15 cellular contexts compared by ENCODE assay signal in the genomic region with DNA sequence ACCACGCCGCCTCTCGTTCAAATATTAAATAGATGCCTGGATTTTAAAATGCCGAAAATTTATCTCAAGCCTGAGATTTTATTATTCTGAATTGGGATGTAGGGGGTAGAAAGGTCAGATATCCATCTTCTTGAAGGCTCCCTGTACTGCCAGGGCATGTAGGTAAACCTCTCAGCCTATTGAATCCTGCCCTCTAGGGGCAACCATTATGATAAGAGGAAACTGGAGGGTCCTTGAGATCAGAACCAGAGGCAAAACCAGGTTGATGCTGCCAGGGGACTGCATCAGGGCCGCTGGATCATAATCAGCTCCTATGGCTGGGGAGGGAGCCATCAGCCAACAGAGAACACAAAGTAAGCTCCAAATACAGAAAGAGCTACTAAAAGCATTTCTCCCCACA.
DNase-seq lines count a peak whose midpoint lies in the region; ATAC-seq and TF ChIP-seq lines count a peak whose summit lies in the region.
"Had no signal": no experiment of that assay in that cellular context is flagged by ENCODE, and none has a peak within 500 bp of the region (broad histone marks: within the 10 kb centered on the region; RNA-seq: fewer than 3 reads in every experiment).

No MANE protein-coding gene starts in this region.

- TF ChIP-seq CTCF in 22Rv1 (IDR thresholded peaks at IDR 0.05) (peak; percentile 12; the same call in 1 of the 2 replicates), DOHH2 (IDR thresholded peaks at IDR 0.05; ENCODE audit: low read depth, low read length, poor library complexity, severe bottlenecking) (peak; percentile 15)

- no peaks in the 10 kb centered on the region for H3K27me3 ChIP-seq in DOHH2 (ENCODE audit: control insufficient read depth, low read length)

- H3K4me2 ChIP-seq in DOHH2 (ENCODE audit: low read length) = no peak overlapping the region

- H3K27ac ChIP-seq in 22Rv1 = no peak overlapping the region
- H3K27ac ChIP-seq in DOHH2 (ENCODE audit: low read depth, low read length) = no peak overlapping the region

- H3K4me3 ChIP-seq in DOHH2 (ENCODE audit: low read length) = no peak overlapping the region
- H3K4me3 ChIP-seq: GM12878 had no signal

- H3F3A ChIP-seq in DOHH2 (ENCODE audit: control insufficient read depth, insufficient read depth) = no peaks in the 10 kb centered on the region

- ATAC-seq in HG03457 (IDR thresholded peaks at IDR 0.05; ENCODE audit: unreplicated experiment) = no peak
- no peak for ATAC-seq in HG03354 (IDR thresholded peaks at IDR 0.05; ENCODE audit: poor library complexity, severe bottlenecking, unreplicated experiment)
- no peak for ATAC-seq in HG03025 (IDR thresholded peaks at IDR 0.05; ENCODE audit: low FRiP score, unreplicated experiment)
- ATAC-seq: esophagus mucosa, GM12878 had no signal

- H4K20me1 ChIP-seq in DOHH2 (ENCODE audit: control insufficient read depth, insufficient read depth, low read depth, low read length) = peaks cover 3% of the 10 kb centered on the region; the same call in 1 of the 2 replicates

- no peaks in the 10 kb centered on the region for H3K36me3 ChIP-seq in DOHH2 (ENCODE audit: control insufficient read depth, low read length)

- H3K4me1 ChIP-seq in DOHH2 (ENCODE audit: control insufficient read depth, low read length) = no peaks in the 10 kb centered on the region

- peak; percentile 41 for DNase-seq in NCI-H510A treated with DMSO at 0.1 percent for 48 hours (lab: John Stamatoyannopoulos, UW)
- peak; percentile 46 for DNase-seq in cerebellum (ENCODE audit: low spot score)
- no peak for DNase-seq in SKM-1 treated with dmso at 0.1 percent for 144 hours (lab: John Stamatoyannopoulos, UW; ENCODE audit: unreplicated experiment)
- DNase-seq: anterior cingulate cortex; CD4-positive, alpha-beta T cell; stimulated activated CD4-positive, alpha-beta T cell treated with anti-CD3 and anti-CD28 coated beads, Interleukin-1b, Interleukin-23, amount 100 ng/mL, for 48 hours; stimulated activated naive CD4-positive, alpha-beta T cell treated with Interleukin-2 at 50 U/mL for 16 hours; T-helper 9 cell had no signal

- H3K79me2 ChIP-seq in DOHH2 (ENCODE audit: control insufficient read depth, low read length) = no peaks in the 10 kb centered on the region

- H3K9me3 ChIP-seq in DOHH2 (ENCODE audit: control insufficient read depth, insufficient read depth, low read length) = no peaks in the 10 kb centered on the region

- no peaks in the 10 kb centered on the region for H3K9me2 ChIP-seq in DOHH2 (replicated peaks; ENCODE audit: control insufficient read depth, low read length)
